ENCODE assay signal across 1 cellular context in genomic region chr1:221708076-221708571, GRCh38.
TF ChIP-seq lines count a peak whose summit lies in the region.

No MANE protein-coding gene starts in this region.

TF ChIP-seq in K562, 482 proteins besides CTCF, POLR2A, EP300 and RAD21 (continued from another document and continues in another):
- TF ChIP-seq ETS1 (conservative IDR thresholded peaks at IDR 0.05; ENCODE audit: control insufficient read depth, low read depth, low read length): 0 out of 2 replicates have a peak, but pooled peaks have one; percentile 16
- peak in 1 of 2 experiments; percentile 93; a peak in 2 of 4 replicates for TF ChIP-seq RCOR1 (IDR thresholded peaks at IDR 0.05; ENCODE audit: borderline replicate concordance in 1 of 2, low read depth in 2 of 2, low read length in 2 of 2)
- no peak for TF ChIP-seq SREBF2 (CRISPR knock-in tag; IDR thresholded peaks at IDR 0.05)
- TF ChIP-seq ZBTB7A (IDR thresholded peaks at IDR 0.05; ENCODE audit: borderline replicate concordance, control insufficient read depth, low read depth, low read length): no peak
- TF ChIP-seq ZBTB43 (CRISPR knock-in tag; IDR thresholded peaks at IDR 0.05): no peak
- TF ChIP-seq RBM34 (IDR thresholded peaks at IDR 0.05; ENCODE audit: borderline replicate concordance, insufficient read depth, low read length): no peak
- TF ChIP-seq PCBP2 (IDR thresholded peaks at IDR 0.05; ENCODE audit: low read depth, low read length, poor library complexity, severe bottlenecking): no peak
- TF ChIP-seq TRIM28 (IDR thresholded peaks at IDR 0.05): no peak
- no peak for TF ChIP-seq RBM17 (IDR thresholded peaks at IDR 0.05; ENCODE audit: borderline replicate concordance, low read depth, low read length)
- no peak for TF ChIP-seq RBM22 (IDR thresholded peaks at IDR 0.05; ENCODE audit: low read depth, low read length, poor library complexity, severe bottlenecking)
- no peak for TF ChIP-seq GTF2B (IDR thresholded peaks at IDR 0.05; ENCODE audit: extremely low read depth, insufficient read length)
- TF ChIP-seq ZBTB1 (CRISPR knock-in tag; IDR thresholded peaks at IDR 0.05; ENCODE audit: borderline replicate concordance, low read depth): no peak
- peak; percentile 36 for TF ChIP-seq U2AF1 (optimal IDR thresholded peaks at IDR 0.05; ENCODE audit: low read depth, low read length)
- TF ChIP-seq MCM5 (IDR thresholded peaks at IDR 0.05; ENCODE audit: low read depth): no peak
- no peak for TF ChIP-seq CBFB (CRISPR knock-in tag; IDR thresholded peaks at IDR 0.05)
- TF ChIP-seq KLF13 (tag; IDR thresholded peaks at IDR 0.05; ENCODE audit: borderline replicate concordance, low read depth): peak; percentile 53
- TF ChIP-seq ZNF79 (CRISPR knock-in tag; IDR thresholded peaks at IDR 0.05; ENCODE audit: low read depth): peak; percentile 72
- TF ChIP-seq MEF2A (IDR thresholded peaks at IDR 0.05; ENCODE audit: control insufficient read depth, low read depth, low read length): no peak
- TF ChIP-seq CBFA2T3 (IDR thresholded peaks at IDR 0.05): peak; percentile 89
- no peak for TF ChIP-seq THRA (IDR thresholded peaks at IDR 0.05)
- TF ChIP-seq SPI1 (IDR thresholded peaks at IDR 0.05; ENCODE audit: borderline replicate concordance, low read depth, low read length): peak; percentile 83
- TF ChIP-seq MXI1 (IDR thresholded peaks at IDR 0.05; ENCODE audit: low read depth, low read length): no peak
- TF ChIP-seq FOXA1 (IDR thresholded peaks at IDR 0.05; ENCODE audit: borderline replicate concordance): no peak
- no peak for TF ChIP-seq SIN3B (IDR thresholded peaks at IDR 0.05; ENCODE audit: low read depth)
- 0 out of 2 replicates have a peak, but pooled peaks have one; percentile 42 for TF ChIP-seq ILF3 (IDR thresholded peaks at IDR 0.05; ENCODE audit: borderline replicate concordance)
- TF ChIP-seq DDX20 (tag; IDR thresholded peaks at IDR 0.05; ENCODE audit: low read depth): peak; percentile 31; the same call in 1 of the 2 replicates
- no peak for TF ChIP-seq ZNF431 (CRISPR knock-in tag; IDR thresholded peaks at IDR 0.05)
- peak; percentile 99 for TF ChIP-seq RNF2 (IDR thresholded peaks at IDR 0.05)
- peak; percentile 88 for TF ChIP-seq ATF4 (CRISPR knock-in tag; IDR thresholded peaks at IDR 0.05)
- TF ChIP-seq ZNF445 (CRISPR knock-in tag; IDR thresholded peaks at IDR 0.05; ENCODE audit: low read depth): no peak
- TF ChIP-seq PTTG1 (tag; IDR thresholded peaks at IDR 0.05; ENCODE audit: low read depth): no peak
- no peak for TF ChIP-seq ZNF146 (CRISPR knock-in tag; IDR thresholded peaks at IDR 0.05; ENCODE audit: unreplicated experiment)
- no peak for TF ChIP-seq ZFP30 (CRISPR knock-in tag; IDR thresholded peaks at IDR 0.05; ENCODE audit: borderline replicate concordance)
- peak; percentile 52 for TF ChIP-seq TBP (optimal IDR thresholded peaks at IDR 0.05; ENCODE audit: low read depth, low read length)
- no peak for TF ChIP-seq ZNF561 (CRISPR knock-in tag; conservative IDR thresholded peaks at IDR 0.05)
- no peak for TF ChIP-seq HMG20B (CRISPR knock-in tag; IDR thresholded peaks at IDR 0.05)
- peak; percentile 86; the same call in 1 of the 2 replicates for TF ChIP-seq EHMT2 (IDR thresholded peaks at IDR 0.05)
- TF ChIP-seq TCF7L2 (IDR thresholded peaks at IDR 0.05; ENCODE audit: low read depth, low read length): no peak
- no peak for TF ChIP-seq TSHZ1 (CRISPR knock-in tag; IDR thresholded peaks at IDR 0.05)
- no peak for TF ChIP-seq CCAR2 (IDR thresholded peaks at IDR 0.05; ENCODE audit: low read depth, low read length)
- no peak for TF ChIP-seq ATF2 (CRISPR knock-in tag; IDR thresholded peaks at IDR 0.05)
- no peak for TF ChIP-seq PRPF4 (IDR thresholded peaks at IDR 0.05; ENCODE audit: insufficient read depth, low read depth, low read length, poor library complexity, severe bottlenecking)
- TF ChIP-seq PREB (CRISPR knock-in tag; IDR thresholded peaks at IDR 0.05): no peak
- TF ChIP-seq ZNF639 (CRISPR knock-in tag; conservative IDR thresholded peaks at IDR 0.05 in 1 of 2, IDR thresholded peaks at IDR 0.05 in 1 of 2): no peak
- TF ChIP-seq BACH1 (tag; IDR thresholded peaks at IDR 0.05): peak; percentile 82
- no peak for TF ChIP-seq ZNF282 (CRISPR knock-in tag; IDR thresholded peaks at IDR 0.05)
- TF ChIP-seq SP1 (CRISPR knock-in tag; IDR thresholded peaks at IDR 0.05): no peak
- TF ChIP-seq TCF15 (CRISPR knock-in tag; IDR thresholded peaks at IDR 0.05): no peak
- no peak for TF ChIP-seq ZBTB5 (IDR thresholded peaks at IDR 0.05)
- no peak for TF ChIP-seq MTF1 (CRISPR knock-in tag; IDR thresholded peaks at IDR 0.05; ENCODE audit: borderline replicate concordance)
- TF ChIP-seq HBP1 (CRISPR knock-in tag; IDR thresholded peaks at IDR 0.05): peak; percentile 66; the same call in 1 of the 2 replicates
- TF ChIP-seq POLR3G (IDR thresholded peaks at IDR 0.05; ENCODE audit: extremely low read depth, insufficient read length, insufficient replicate concordance): no peak
